ENCODE assay signal across 1 cellular context in genomic region chr14:97713023-97713422, GRCh38.
TF ChIP-seq lines count a peak whose summit lies in the region.

No MANE protein-coding gene starts in this region.

TF ChIP-seq in HEK293, 187 proteins besides CTCF, POLR2A, EP300 and RAD21 (continued from another document):
- TF ChIP-seq, protein P1, sequence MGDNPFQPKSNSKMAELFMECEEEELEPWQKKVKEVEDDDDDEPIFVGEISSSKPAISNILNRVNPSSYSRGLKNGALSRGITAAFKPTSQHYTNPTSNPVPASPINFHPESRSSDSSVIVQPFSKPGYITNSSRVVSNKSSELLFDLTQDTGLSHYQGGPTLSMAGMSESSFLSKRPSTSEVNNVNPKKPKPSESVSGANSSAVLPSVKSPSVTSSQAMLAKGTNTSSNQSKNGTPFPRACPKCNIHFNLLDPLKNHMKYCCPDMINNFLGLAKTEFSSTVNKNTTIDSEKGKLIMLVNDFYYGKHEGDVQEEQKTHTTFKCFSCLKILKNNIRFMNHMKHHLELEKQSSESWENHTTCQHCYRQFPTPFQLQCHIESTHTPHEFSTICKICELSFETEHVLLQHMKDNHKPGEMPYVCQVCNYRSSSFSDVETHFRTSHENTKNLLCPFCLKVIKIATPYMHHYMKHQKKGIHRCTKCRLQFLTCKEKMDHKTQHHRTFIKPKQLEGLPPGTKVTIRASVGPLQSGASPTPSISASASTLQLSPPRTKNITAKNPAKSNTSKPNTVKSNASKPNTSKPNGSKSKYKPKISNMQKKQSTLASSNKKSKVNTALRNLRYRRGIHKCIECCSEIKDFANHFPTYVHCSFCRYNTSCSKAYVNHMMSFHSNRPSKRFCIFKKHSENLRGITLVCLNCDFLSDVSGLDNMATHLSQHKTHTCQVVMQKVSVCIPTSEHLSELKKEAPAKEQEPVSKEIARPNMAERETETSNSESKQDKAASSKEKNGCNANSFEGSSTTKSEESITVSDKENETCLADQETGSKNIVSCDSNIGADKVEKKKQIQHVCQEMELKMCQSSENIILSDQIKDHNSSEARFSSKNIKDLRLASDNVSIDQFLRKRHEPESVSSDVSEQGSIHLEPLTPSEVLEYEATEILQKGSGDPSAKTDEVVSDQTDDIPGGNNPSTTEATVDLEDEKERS (tag by site-specific recombination; IDR thresholded peaks at IDR 0.05) = 0 out of 2 replicates have a peak, but pooled peaks have one; percentile 32
- TF ChIP-seq KLF1 (tag by site-specific recombination; IDR thresholded peaks at IDR 0.05) = no peak
- no peak for TF ChIP-seq ZBTB7A (tag by site-specific recombination; IDR thresholded peaks at IDR 0.05; ENCODE audit: low read depth)
- TF ChIP-seq ZNF37A (tag by site-specific recombination; IDR thresholded peaks at IDR 0.05) = 0 out of 2 replicates have a peak, but pooled peaks have one; percentile 22
- TF ChIP-seq ZNF416 (tag by site-specific recombination; IDR thresholded peaks at IDR 0.05) = no peak
- no peak for TF ChIP-seq ZNF23 (tag by site-specific recombination; IDR thresholded peaks at IDR 0.05; ENCODE audit: borderline replicate concordance)
- no peak for TF ChIP-seq GLI4 (tag by site-specific recombination; IDR thresholded peaks at IDR 0.05)
- TF ChIP-seq RBAK (tag by site-specific recombination; IDR thresholded peaks at IDR 0.05) = no peak
- no peak for TF ChIP-seq ZNF707 (tag by site-specific recombination; IDR thresholded peaks at IDR 0.05)
- TF ChIP-seq ZNF600 (tag by site-specific recombination; IDR thresholded peaks at IDR 0.05) = no peak
TF ChIP-seq in HEK293: peak in this region for 21.
